In genomic region chr18:71038196-71038595, GRCh38 we compare ENCODE assay signal across 17 cellular contexts.
DNase-seq lines count a peak whose midpoint lies in the region; ATAC-seq and TF ChIP-seq lines count a peak whose summit lies in the region.
"Had no signal": no experiment of that assay in that cellular context is flagged by ENCODE, and none has a peak within 500 bp of the region (broad histone marks: within the 10 kb centered on the region; RNA-seq: fewer than 3 reads in every experiment).

No MANE protein-coding gene starts in this region.

- no peak overlapping the region for H3K14ac ChIP-seq in H9 (ENCODE audit: insufficient read depth, low read length)

- H3K4me3 ChIP-seq in SK-N-SH (ENCODE audit: low read depth in 2 of 2, low read length in 1 of 2) (no peak overlapping the region), Panc1 (ENCODE audit: low read depth in 2 of 2, low read length in 2 of 2) (no peak overlapping the region)

- WGBS in SK-N-SH (ENCODE audit: low lambda C conversion rate), result 86% methylated on average over 1 of the region's 1 CpG
- no CpG with 5 or more reads among the region's 1 CpG for WGBS in H9 (ENCODE audit: extremely low coverage, insufficient read length, low lambda C conversion rate)

- H2AK5ac ChIP-seq in H9 (ENCODE audit: insufficient read length, low read length), result no peak overlapping the region

- H4K91ac ChIP-seq in H9 (ENCODE audit: insufficient read length, low read depth, low read length), result no peak overlapping the region

- H3K4me1 ChIP-seq in SK-N-SH (ENCODE audit: control insufficient read depth in 1 of 2, insufficient read depth in 2 of 2, low read depth in 1 of 2, low read length in 1 of 2) (peaks cover 0 to 7% of the 10 kb centered on the region in 2 experiments; a peak in 2 of 4 replicates), Panc1 (ENCODE audit: control insufficient read depth, insufficient read depth, low read length) (no peaks in the 10 kb centered on the region; the same call in 1 of the 2 replicates), H9 (ENCODE audit: insufficient read depth, low read length) (no peaks in the 10 kb centered on the region)

- no peak for TF ChIP-seq EP300 in SK-N-SH (IDR thresholded peaks at IDR 0.05; ENCODE audit: borderline replicate concordance in 1 of 2, low read depth in 1 of 2, low read length in 1 of 2)

- no peaks in the 10 kb centered on the region for H3K23me2 ChIP-seq in H9 (ENCODE audit: insufficient read length, low read depth, low read length, poor library complexity, severe bottlenecking)

- no peaks in the 10 kb centered on the region for H3K36me3 Mint-ChIP-seq in H9 (ENCODE audit: insufficient read depth in 1 of 3, low read depth in 3 of 3)
- H3K36me3 Mint-ChIP-seq: CD4-positive, alpha-beta memory T cell had no signal

- no peaks in the 10 kb centered on the region for H3K9me3 Mint-ChIP-seq in H9

- H3K4me1 Mint-ChIP-seq in H9, result no peaks in the 10 kb centered on the region
- H3K4me1 Mint-ChIP-seq: CD4-positive, alpha-beta memory T cell had no signal

- no peak overlapping the region for H3K4ac ChIP-seq in H9 (ENCODE audit: low read depth, low read length)

- CTCF ChIA-PET in SK-N-SH (lab: Yijun Ruan, JAX), result no interaction called here
- CTCF ChIA-PET in Panc1 (lab: Charles Lee), result no interaction called here

- no peaks in the 10 kb centered on the region for H3K79me1 ChIP-seq in H9 (ENCODE audit: insufficient read depth, low read depth, low read length, poor library complexity, severe bottlenecking)

- no peak overlapping the region for H4K5ac ChIP-seq in H9 (ENCODE audit: insufficient read length, low read depth, low read length)

- H3K36me3 ChIP-seq in SK-N-SH (replicated peaks in 1 of 2; ENCODE audit: control insufficient read depth in 1 of 2, insufficient read depth in 2 of 2, low read length in 1 of 2), result peaks cover 0 to 2% of the 10 kb centered on the region in 2 experiments
- H3K36me3 ChIP-seq in Panc1 (ENCODE audit: control insufficient read depth, insufficient read depth, low read length), result no peaks in the 10 kb centered on the region

- TF ChIP-seq RAD21 in SK-N-SH (IDR thresholded peaks at IDR 0.05; ENCODE audit: low read length), result no peak

- H3K79me2 ChIP-seq in SK-N-SH (ENCODE audit: insufficient read depth), result no peaks in the 10 kb centered on the region
- H3K79me2 ChIP-seq in H9 (ENCODE audit: insufficient read depth, low read length), result no peaks in the 10 kb centered on the region

- H3K4me2 ChIP-seq in SK-N-SH, result no peak overlapping the region
- H3K4me2 ChIP-seq in H9 (ENCODE audit: insufficient read depth, insufficient read length, low read length), result no peak overlapping the region

- H2BK5ac ChIP-seq in H9 (ENCODE audit: insufficient read length, low read length), result no peak overlapping the region

- no peaks in the 10 kb centered on the region for H3K9me2 ChIP-seq in SK-N-SH

- no peak overlapping the region for H2BK12ac ChIP-seq in H9 (ENCODE audit: insufficient read length, low read depth, low read length)

- H3K9ac ChIP-seq in SK-N-SH, result no peak overlapping the region
- H3K9ac ChIP-seq in H9 (ENCODE audit: extremely low read depth, insufficient read length, low read length), result no peak overlapping the region

- peak overlapping the region; percentile 57; the same call in 1 of the 2 replicates for H2AFZ ChIP-seq in SK-N-SH (ENCODE audit: low read depth)
- no peak overlapping the region for H2AFZ ChIP-seq in H9 (ENCODE audit: low read length)

- H3T11ph ChIP-seq in H9 (ENCODE audit: low read length), result no peak overlapping the region

- H3K27me3 ChIP-seq in SK-N-SH (ENCODE audit: insufficient read depth) (no peaks in the 10 kb centered on the region), Panc1 (ENCODE audit: control insufficient read depth, insufficient read depth, low read length) (no peaks in the 10 kb centered on the region), H9 (ENCODE audit: insufficient read depth, low read length) (no peaks in the 10 kb centered on the region; the same call in 1 of the 2 replicates)

- H3K27ac ChIP-seq in SK-N-SH (ENCODE audit: low read depth in 2 of 2, low read length in 1 of 2), result peak overlapping the region in 1 of 2 experiments; percentile 89; a peak in 2 of 4 replicates
- H3K27ac ChIP-seq in Panc1 (ENCODE audit: low read length), result peak overlapping the region; percentile 71
- H3K27ac ChIP-seq in epithelial cell of prostate, result peak overlapping the region; percentile 57
- H3K27ac ChIP-seq in H9 (ENCODE audit: insufficient read length, low read depth, low read length), result no peak overlapping the region
- H3K27ac ChIP-seq: 22Rv1 had no signal

- no peak overlapping the region for H3K56ac ChIP-seq in H9 (ENCODE audit: insufficient read length, low read depth, low read length)

- H2BK20ac ChIP-seq in H9 (ENCODE audit: low read depth, low read length, poor library complexity, severe bottlenecking), result no peak overlapping the region

- H3K27me3 Mint-ChIP-seq in H9 (ENCODE audit: low read depth), result no peaks in the 10 kb centered on the region
- H3K27me3 Mint-ChIP-seq: CD4-positive, alpha-beta memory T cell had no signal

- no peak overlapping the region for H3K18ac ChIP-seq in H9 (ENCODE audit: insufficient read length, low read depth, low read length)

- H3K9me3 ChIP-seq in SK-N-SH (no peaks in the 10 kb centered on the region), Panc1 (ENCODE audit: control insufficient read depth, insufficient read depth, low read depth, low read length) (no peaks in the 10 kb centered on the region; the same call in 1 of the 2 replicates), H9 (ENCODE audit: control insufficient read depth, low read depth, low read length) (no peaks in the 10 kb centered on the region)
- H3K9me3 ChIP-seq: Caco-2 had no signal

- H3K4me3 Mint-ChIP-seq in H9, result no peak overlapping the region
- H3K4me3 Mint-ChIP-seq: CD4-positive, alpha-beta memory T cell had no signal

- no peak for TF ChIP-seq CTCF in SK-N-SH (IDR thresholded peaks at IDR 0.05)
- no peak for TF ChIP-seq CTCF in Panc1 (IDR thresholded peaks at IDR 0.05)
- no peak for TF ChIP-seq CTCF in H9 (conservative IDR thresholded peaks at IDR 0.05)
- no peak for TF ChIP-seq CTCF in omental fat pad (IDR thresholded peaks at IDR 0.05)

- no peak for DNase-seq in SK-N-SH
- DNase-seq in Panc1 (ENCODE audit: low read depth, low spot score), result no peak
- DNase-seq in epithelial cell of prostate (ENCODE audit: low read depth, low spot score), result no peak
- DNase-seq in left cardiac atrium, result no peak
- no peak for DNase-seq in H9
- DNase-seq in omental fat pad (ENCODE audit: low spot score), result no peak
- DNase-seq: ACHN; C1 segment of cervical spinal cord; Caco-2; CD4-positive, alpha-beta memory T cell; DMS153; DND-41; GOT3; HCEC 1CT had no signal

- H2BK120ac ChIP-seq in H9 (ENCODE audit: low read depth, low read length, poor library complexity, severe bottlenecking), result no peak overlapping the region

- POLR2A ChIA-PET in SK-N-SH (lab: Yijun Ruan, JAX), result no interaction called here
- POLR2A ChIA-PET in Panc1 (lab: Charles Lee), result no interaction called here

- intact Hi-C loops in Panc1 (cut with micrococcal nuclease; ENCODE audit: unreplicated experiment) (no loop called here), left cardiac atrium (cut with DNase I) (no loop called here)

- no peak overlapping the region for H3K27ac Mint-ChIP-seq in H9
- H3K27ac Mint-ChIP-seq: CD4-positive, alpha-beta memory T cell had no signal

- H2BK15ac ChIP-seq in H9 (ENCODE audit: low read depth, low read length), result no peak overlapping the region

- H3F3A ChIP-seq in SK-N-SH (replicated peaks; ENCODE audit: insufficient read depth), result peaks cover 21% of the 10 kb centered on the region

- no TSS peak for BruUV-seq in Panc1 (replicated peaks; lab: Mats Ljungman, UMichigan)

- H3K23ac ChIP-seq in H9 (ENCODE audit: insufficient read length, low read depth, low read length), result no peak overlapping the region

- ATAC-seq in SK-N-SH treated with all-trans-retinoic acid at 6 μM for 48 hours (no peak), Panc1 (no peak), left cardiac atrium (no peak), GM21619 (IDR thresholded peaks at IDR 0.05; ENCODE audit: unreplicated experiment) (no peak), omental fat pad (ENCODE audit: low FRiP score) (no peak)

- in situ Hi-C loops in Panc1 (cut with HindIII; ENCODE audit: low pct_unique_long_range_greater_than_20kb, low sequenced_read_pairs), result no loop called here

- H4K8ac ChIP-seq in H9 (replicated peaks; ENCODE audit: insufficient read length, low read depth, low read length), result no peak overlapping the region

- H4K20me1 ChIP-seq in SK-N-SH (ENCODE audit: insufficient read depth), result no peaks in the 10 kb centered on the region
- H4K20me1 ChIP-seq in H9 (ENCODE audit: control insufficient read depth, insufficient read depth, insufficient read length), result no peaks in the 10 kb centered on the region

TF ChIP-seq in SK-N-SH, 30 proteins besides CTCF, POLR2A, EP300 and RAD21 (continues in another document):
- TF ChIP-seq RXRA (IDR thresholded peaks at IDR 0.05; ENCODE audit: borderline replicate concordance, low read depth) (no peak), TAF1 (IDR thresholded peaks at IDR 0.05; ENCODE audit: borderline replicate concordance, low read depth, low read length) (no peak), RFX5 (IDR thresholded peaks at IDR 0.05; ENCODE audit: low read length) (no peak), IRF3 (IDR thresholded peaks at IDR 0.05; ENCODE audit: low read depth, low read length) (no peak)

TF ChIP-seq in SK-N-SH treated with all-trans-retinoic acid at 6 μM for 48 hours, 23 proteins besides CTCF, POLR2A, EP300 and RAD21 (continues in another document):
- TF ChIP-seq ZNF565 (CRISPR knock-in tag; conservative IDR thresholded peaks at IDR 0.05; ENCODE audit: low read depth) (no peak), BACH2 (CRISPR knock-in tag; IDR thresholded peaks at IDR 0.05; ENCODE audit: borderline replicate concordance) (no peak), TCF4 (CRISPR knock-in tag; IDR thresholded peaks at IDR 0.05; ENCODE audit: borderline replicate concordance) (no peak), ZFP30 (CRISPR knock-in tag; IDR thresholded peaks at IDR 0.05) (no peak), TOX (CRISPR knock-in tag; IDR thresholded peaks at IDR 0.05; ENCODE audit: borderline replicate concordance) (no peak), CREB5 (CRISPR knock-in tag; IDR thresholded peaks at IDR 0.05; ENCODE audit: low read depth) (no peak), ZNF70 (CRISPR knock-in tag; IDR thresholded peaks at IDR 0.05) (no peak), ZC3H10 (CRISPR knock-in tag; IDR thresholded peaks at IDR 0.05) (no peak), GLIS3 (CRISPR knock-in tag; IDR thresholded peaks at IDR 0.05) (no peak), SNAI2 (CRISPR knock-in tag; IDR thresholded peaks at IDR 0.05) (no peak)
